Comparison of ENCODE assay signal across 1 cellular context in the genomic region with DNA sequence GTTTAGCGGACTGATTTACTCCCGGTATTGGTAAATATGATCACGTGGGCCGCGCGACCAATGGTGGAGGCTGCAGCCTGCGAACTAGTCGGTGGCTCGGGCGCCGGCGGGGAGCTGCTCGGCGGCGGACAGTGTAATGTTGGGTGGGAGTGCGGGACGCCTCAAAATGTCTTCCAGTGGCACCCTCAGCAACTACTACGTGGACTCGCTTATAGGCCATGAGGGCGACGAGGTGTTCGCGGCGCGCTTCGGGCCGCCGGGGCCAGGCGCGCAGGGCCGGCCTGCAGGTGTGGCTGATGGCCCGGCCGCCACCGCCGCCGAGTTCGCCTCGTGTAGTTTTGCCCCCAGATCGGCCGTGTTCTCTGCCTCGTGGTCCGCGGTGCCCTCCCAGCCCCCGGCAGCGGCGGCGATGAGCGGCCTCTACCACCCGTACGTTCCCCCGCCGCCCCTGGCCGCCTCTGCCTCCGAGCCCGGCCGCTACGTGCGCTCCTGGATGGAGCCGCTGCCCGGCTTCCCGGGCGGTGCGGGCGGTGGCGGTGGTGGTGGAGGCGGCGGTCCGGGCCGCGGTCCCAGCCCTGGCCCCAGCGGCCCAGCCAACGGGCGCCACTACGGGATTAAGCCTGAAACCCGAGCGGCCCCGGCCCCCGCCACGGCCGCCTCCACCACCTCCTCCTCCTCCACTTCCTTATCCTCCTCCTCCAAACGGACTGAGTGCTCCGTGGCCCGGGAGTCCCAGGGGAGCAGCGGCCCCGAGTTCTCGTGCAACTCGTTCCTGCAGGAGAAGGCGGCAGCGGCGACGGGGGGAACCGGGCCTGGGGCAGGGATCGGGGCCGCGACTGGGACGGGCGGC.
TF ChIP-seq lines count a peak whose summit lies in the region.

A gene (plus strand): TSS at position 87 of the 850 bp plus-strand sequence. CDS start 50 bp downstream, at position 137.

TF ChIP-seq in K562, 482 proteins besides CTCF, POLR2A, EP300 and RAD21 (continued from another document):
- TF ChIP-seq, protein P1, sequence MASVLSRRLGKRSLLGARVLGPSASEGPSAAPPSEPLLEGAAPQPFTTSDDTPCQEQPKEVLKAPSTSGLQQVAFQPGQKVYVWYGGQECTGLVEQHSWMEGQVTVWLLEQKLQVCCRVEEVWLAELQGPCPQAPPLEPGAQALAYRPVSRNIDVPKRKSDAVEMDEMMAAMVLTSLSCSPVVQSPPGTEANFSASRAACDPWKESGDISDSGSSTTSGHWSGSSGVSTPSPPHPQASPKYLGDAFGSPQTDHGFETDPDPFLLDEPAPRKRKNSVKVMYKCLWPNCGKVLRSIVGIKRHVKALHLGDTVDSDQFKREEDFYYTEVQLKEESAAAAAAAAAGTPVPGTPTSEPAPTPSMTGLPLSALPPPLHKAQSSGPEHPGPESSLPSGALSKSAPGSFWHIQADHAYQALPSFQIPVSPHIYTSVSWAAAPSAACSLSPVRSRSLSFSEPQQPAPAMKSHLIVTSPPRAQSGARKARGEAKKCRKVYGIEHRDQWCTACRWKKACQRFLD (CRISPR knock-in tag; IDR thresholded peaks at IDR 0.05), result no peak
- no peak for TF ChIP-seq DDX20 (tag; IDR thresholded peaks at IDR 0.05; ENCODE audit: low read depth)
- TF ChIP-seq, protein P2, sequence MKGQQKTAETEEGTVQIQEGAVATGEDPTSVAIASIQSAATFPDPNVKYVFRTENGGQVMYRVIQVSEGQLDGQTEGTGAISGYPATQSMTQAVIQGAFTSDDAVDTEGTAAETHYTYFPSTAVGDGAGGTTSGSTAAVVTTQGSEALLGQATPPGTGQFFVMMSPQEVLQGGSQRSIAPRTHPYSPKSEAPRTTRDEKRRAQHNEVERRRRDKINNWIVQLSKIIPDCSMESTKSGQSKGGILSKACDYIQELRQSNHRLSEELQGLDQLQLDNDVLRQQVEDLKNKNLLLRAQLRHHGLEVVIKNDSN (CRISPR knock-in tag; IDR thresholded peaks at IDR 0.05), result 0 out of 2 replicates have a peak, but pooled peaks have one; percentile 32
- TF ChIP-seq ZNF76 (CRISPR knock-in tag; IDR thresholded peaks at IDR 0.05; ENCODE audit: borderline replicate concordance), result no peak
- no peak for TF ChIP-seq ZNF24 (IDR thresholded peaks at IDR 0.05)
- no peak for TF ChIP-seq KHSRP (IDR thresholded peaks at IDR 0.05)
- TF ChIP-seq, protein P3, sequence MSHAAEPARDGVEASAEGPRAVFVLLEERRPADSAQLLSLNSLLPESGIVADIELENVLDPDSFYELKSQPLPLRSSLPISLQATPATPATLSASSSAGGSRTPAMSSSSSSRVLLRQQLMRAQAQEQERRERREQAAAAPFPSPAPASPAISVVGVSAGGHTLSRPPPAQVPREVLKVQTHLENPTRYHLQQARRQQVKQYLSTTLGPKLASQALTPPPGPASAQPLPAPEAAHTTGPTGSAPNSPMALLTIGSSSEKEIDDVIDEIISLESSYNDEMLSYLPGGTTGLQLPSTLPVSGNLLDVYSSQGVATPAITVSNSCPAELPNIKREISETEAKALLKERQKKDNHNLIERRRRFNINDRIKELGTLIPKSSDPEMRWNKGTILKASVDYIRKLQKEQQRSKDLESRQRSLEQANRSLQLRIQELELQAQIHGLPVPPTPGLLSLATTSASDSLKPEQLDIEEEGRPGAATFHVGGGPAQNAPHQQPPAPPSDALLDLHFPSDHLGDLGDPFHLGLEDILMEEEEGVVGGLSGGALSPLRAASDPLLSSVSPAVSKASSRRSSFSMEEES (CRISPR knock-in tag; IDR thresholded peaks at IDR 0.05), result peak; percentile 34; the same call in 1 of the 2 replicates
- TF ChIP-seq, protein P4, sequence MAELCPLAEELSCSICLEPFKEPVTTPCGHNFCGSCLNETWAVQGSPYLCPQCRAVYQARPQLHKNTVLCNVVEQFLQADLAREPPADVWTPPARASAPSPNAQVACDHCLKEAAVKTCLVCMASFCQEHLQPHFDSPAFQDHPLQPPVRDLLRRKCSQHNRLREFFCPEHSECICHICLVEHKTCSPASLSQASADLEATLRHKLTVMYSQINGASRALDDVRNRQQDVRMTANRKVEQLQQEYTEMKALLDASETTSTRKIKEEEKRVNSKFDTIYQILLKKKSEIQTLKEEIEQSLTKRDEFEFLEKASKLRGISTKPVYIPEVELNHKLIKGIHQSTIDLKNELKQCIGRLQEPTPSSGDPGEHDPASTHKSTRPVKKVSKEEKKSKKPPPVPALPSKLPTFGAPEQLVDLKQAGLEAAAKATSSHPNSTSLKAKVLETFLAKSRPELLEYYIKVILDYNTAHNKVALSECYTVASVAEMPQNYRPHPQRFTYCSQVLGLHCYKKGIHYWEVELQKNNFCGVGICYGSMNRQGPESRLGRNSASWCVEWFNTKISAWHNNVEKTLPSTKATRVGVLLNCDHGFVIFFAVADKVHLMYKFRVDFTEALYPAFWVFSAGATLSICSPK (IDR thresholded peaks at IDR 0.05; ENCODE audit: borderline replicate concordance), result no peak
- TF ChIP-seq TAF7 (tag; IDR thresholded peaks at IDR 0.05), result no peak
- TF ChIP-seq, protein P5, sequence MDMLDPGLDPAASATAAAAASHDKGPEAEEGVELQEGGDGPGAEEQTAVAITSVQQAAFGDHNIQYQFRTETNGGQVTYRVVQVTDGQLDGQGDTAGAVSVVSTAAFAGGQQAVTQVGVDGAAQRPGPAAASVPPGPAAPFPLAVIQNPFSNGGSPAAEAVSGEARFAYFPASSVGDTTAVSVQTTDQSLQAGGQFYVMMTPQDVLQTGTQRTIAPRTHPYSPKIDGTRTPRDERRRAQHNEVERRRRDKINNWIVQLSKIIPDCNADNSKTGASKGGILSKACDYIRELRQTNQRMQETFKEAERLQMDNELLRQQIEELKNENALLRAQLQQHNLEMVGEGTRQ (CRISPR knock-in tag; IDR thresholded peaks at IDR 0.05), result peak; percentile 57
- TF ChIP-seq, protein P6, sequence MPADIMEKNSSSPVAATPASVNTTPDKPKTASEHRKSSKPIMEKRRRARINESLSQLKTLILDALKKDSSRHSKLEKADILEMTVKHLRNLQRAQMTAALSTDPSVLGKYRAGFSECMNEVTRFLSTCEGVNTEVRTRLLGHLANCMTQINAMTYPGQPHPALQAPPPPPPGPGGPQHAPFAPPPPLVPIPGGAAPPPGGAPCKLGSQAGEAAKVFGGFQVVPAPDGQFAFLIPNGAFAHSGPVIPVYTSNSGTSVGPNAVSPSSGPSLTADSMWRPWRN (IDR thresholded peaks at IDR 0.05; ENCODE audit: low read depth), result no peak
- no peak for TF ChIP-seq FOXM1 (IDR thresholded peaks at IDR 0.05; ENCODE audit: low read depth)
- TF ChIP-seq FOXM1 (CRISPR knock-in tag; IDR thresholded peaks at IDR 0.05; ENCODE audit: low read depth), result no peak
